19 cellular contexts compared by ENCODE assay signal in the genomic region with DNA sequence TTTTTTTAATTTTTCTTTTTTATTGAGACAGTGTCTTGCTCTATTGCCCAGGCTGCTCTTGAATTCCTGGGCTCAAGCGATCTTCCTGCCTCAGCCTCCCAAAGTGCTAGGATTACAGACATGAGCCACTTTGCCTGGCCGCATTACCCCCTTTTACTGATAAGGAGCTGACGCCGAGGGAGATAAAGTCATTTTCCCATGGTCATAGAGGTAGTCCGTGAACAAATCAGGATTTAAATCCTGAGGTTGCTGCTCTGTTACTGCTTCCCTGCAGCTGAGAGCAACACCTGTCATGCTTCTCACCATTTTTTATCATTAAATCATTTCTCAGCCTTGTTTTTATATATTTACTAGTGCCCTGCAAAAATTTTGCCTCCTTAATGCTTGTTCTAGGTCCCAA. TPM values are rescaled to one million over a fixed set of nuclear protein-coding genes. Genes with fewer than 3 reads are reported as not detected.
"Had no signal": no experiment of that assay in that cellular context is flagged by ENCODE, and none has a peak within 500 bp of the region (broad histone marks: within the 10 kb centered on the region; RNA-seq: fewer than 3 reads in every experiment).

No MANE protein-coding gene starts in this region.

- H3K27ac ChIP-seq: breast epithelium had no signal

- H3K4me1 ChIP-seq: breast epithelium had no signal

- H3K4me3 ChIP-seq: breast epithelium, gastroesophageal sphincter, tibial nerve had no signal

- ATAC-seq: activated CD8-positive, alpha-beta T cell treated with anti-CD3 and anti-CD28 coated beads for 36 hours; esophagus mucosa; left colon; T-cell had no signal

- H3K27me3 ChIP-seq: breast epithelium, gastroesophageal sphincter, tibial nerve had no signal

- H3K4me1 Mint-ChIP-seq: nephron had no signal

- H3K36me3 ChIP-seq: breast epithelium, gastroesophageal sphincter, tibial nerve had no signal

- H3K27me3 Mint-ChIP-seq: activated CD8-positive, alpha-beta T cell treated with anti-CD3 and anti-CD28 coated beads for 36 hours; activated T-cell treated with anti-CD3 and anti-CD28 coated beads, Interleukin-2, amount 50 U/mL, for 24 hours; stimulated activated naive CD8-positive, alpha-beta T cell treated with anti-CD3 and anti-CD28 coated beads, Interleukin-15, Interleukin-2, amounts not matched to agents 100 ng/mL and 50 ng/mL, for 24 hours; T-cell had no signal

- DNase-seq: activated B cell treated with CpG ODN at 0.5 μM for 24 hours; activated CD4-positive, alpha-beta T cell treated with anti-CD3 and anti-CD28 coated beads for 4 hours; activated CD8-positive, alpha-beta T cell treated with anti-CD3 and anti-CD28 coated beads for 36 hours; activated naive CD4-positive, alpha-beta T cell treated with anti-CD3 and anti-CD28 coated beads for 36 hours; activated T-cell treated with anti-CD3 and anti-CD28 coated beads, Interleukin-2, amount 50 U/mL, for 24 hours; aorta; effector CD8-positive, alpha-beta T cell; left colon; midbrain; occipital lobe; T-cell; T-helper 9 cell had no signal

- H3K27ac Mint-ChIP-seq: activated B cell treated with CpG ODN at 0.5 μM for 24 hours; activated CD8-positive, alpha-beta T cell treated with anti-CD3 and anti-CD28 coated beads for 36 hours; activated naive CD4-positive, alpha-beta T cell treated with anti-CD3 and anti-CD28 coated beads for 36 hours; activated T-cell treated with anti-CD3 and anti-CD28 coated beads, Interleukin-2, amount 50 U/mL, for 24 hours; nephron; stimulated activated naive CD8-positive, alpha-beta T cell treated with anti-CD3 and anti-CD28 coated beads, Interleukin-15, Interleukin-2, amounts not matched to agents 100 ng/mL and 50 ng/mL, for 24 hours; T-cell had no signal

- H3K4me3 Mint-ChIP-seq: activated B cell treated with CpG ODN at 0.5 μM for 24 hours; activated CD8-positive, alpha-beta T cell treated with anti-CD3 and anti-CD28 coated beads for 36 hours; activated naive CD4-positive, alpha-beta T cell treated with anti-CD3 and anti-CD28 coated beads for 36 hours; activated T-cell treated with anti-CD3 and anti-CD28 coated beads, Interleukin-2, amount 50 U/mL, for 24 hours; nephron; stimulated activated naive CD8-positive, alpha-beta T cell treated with anti-CD3 and anti-CD28 coated beads, Interleukin-15, Interleukin-2, amounts not matched to agents 100 ng/mL and 50 ng/mL, for 24 hours; T-cell had no signal

RNA-seq across cellular contexts. Expression of a gene that starts 7.4 kb away (rescaled TPM):
- total RNA-seq: lung microvascular endothelial cell had no signal
